Comparison of ENCODE assay signal across 8 cellular contexts in the genomic region with DNA sequence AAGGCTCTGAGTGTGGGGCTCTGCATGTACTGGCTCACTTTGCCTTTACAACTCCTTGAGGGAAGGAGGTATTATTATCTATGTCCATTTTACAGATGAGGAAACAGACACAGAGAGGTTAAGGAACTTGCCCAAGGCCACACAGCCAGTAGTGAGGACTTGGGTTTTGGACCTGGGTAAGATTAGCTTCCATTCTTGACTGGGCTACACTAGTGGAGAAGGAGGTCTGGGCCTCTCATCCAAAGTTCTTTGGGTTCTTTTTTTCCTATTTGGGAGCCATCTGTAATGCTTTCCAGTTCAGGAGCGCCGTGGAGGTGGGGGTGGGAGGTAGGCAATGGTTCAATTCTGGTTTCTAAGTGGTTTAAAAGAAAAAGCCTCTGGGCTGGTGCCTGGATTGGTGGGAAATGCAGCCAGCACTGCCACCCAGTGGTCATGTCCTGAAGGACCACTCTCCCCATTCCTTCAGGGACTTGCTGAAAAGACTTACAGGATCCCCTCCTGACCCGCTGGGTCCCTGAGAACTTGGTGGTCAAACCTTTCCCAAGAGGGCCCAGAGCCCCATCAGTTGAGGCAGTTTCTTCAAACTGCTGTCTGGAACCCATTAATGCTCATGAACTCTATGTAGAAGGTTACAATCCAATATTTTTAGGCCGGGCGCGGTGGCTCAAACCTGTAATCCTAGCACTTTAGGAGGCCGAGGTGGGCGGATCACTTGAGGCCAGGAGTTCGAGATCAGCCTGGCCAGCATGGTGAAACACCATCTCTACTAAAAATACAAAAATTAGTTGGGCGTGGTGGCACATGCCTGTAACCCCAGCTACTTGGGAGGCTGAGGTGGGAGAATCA. TPM values are rescaled to one million over a fixed set of nuclear protein-coding genes. Genes with fewer than 3 reads are reported as not detected.
A peak's percentile ranks its signal among the peaks of the same experiment; 100 is the strongest.
DNase-seq lines count a peak whose midpoint lies in the region; ATAC-seq and TF ChIP-seq lines count a peak whose summit lies in the region.

No MANE protein-coding gene starts in this region.

- peaks cover 0 to 2% (median 0%) of the 10 kb centered on the region in 8 donors for H3K9me3 Mint-ChIP-seq in CD4-positive, alpha-beta memory T cell
- H3K9me3 Mint-ChIP-seq in activated T-helper 17 cell treated with anti-CD3 and anti-CD28 coated beads, Interleukin-2, amount 50 U/mL, for 72 hours, result no peaks in the 10 kb centered on the region

- POLR2A ChIA-PET in CD4-positive, alpha-beta memory T cell (lab: Charles Lee; ENCODE audit: partially characterized antibody), result interaction anchor here (0.7 kb wide), 1 partner anchor 50 kb away, joined by 4 read pairs; no protein-coding TSS in a partner anchor

- no peak overlapping the region for H3K27ac ChIP-seq in CD4-positive, alpha-beta memory T cell (ENCODE audit: low read depth, low read length)
- H3K27ac ChIP-seq in foreskin keratinocyte, result no peak overlapping the region

- H3K4me1 ChIP-seq in CD4-positive, alpha-beta memory T cell (ENCODE audit: insufficient read depth, low read length), result no peaks in the 10 kb centered on the region
- H3K4me1 ChIP-seq in foreskin keratinocyte, result peaks cover 5% of the 10 kb centered on the region

- H3K27me3 ChIP-seq in CD4-positive, alpha-beta memory T cell (ENCODE audit: insufficient read depth, low read length), result no peaks in the 10 kb centered on the region
- no peaks in the 10 kb centered on the region for H3K27me3 ChIP-seq in foreskin keratinocyte

- peaks cover 8 to 14% of the 10 kb centered on the region in 2 donors for H3K27me3 Mint-ChIP-seq in CD4-positive, alpha-beta memory T cell
- H3K27me3 Mint-ChIP-seq in activated T-helper 17 cell treated with anti-CD3 and anti-CD28 coated beads, Interleukin-2, amount 50 U/mL, for 72 hours, result peaks cover 11% of the 10 kb centered on the region

- intact Hi-C loops in CD4-positive, alpha-beta memory T cell (cut with micrococcal nuclease), result loop anchor here (1.0 kb wide), 3 partner anchors 14 to 170 kb away; no protein-coding TSS in a partner anchor

- H3K36me3 Mint-ChIP-seq in CD4-positive, alpha-beta memory T cell, result no peaks in the 10 kb centered on the region
- no peaks in the 10 kb centered on the region for H3K36me3 Mint-ChIP-seq in activated T-helper 17 cell treated with anti-CD3 and anti-CD28 coated beads, Interleukin-2, amount 50 U/mL, for 72 hours (ENCODE audit: low read depth)

- H3K4me1 Mint-ChIP-seq in CD4-positive, alpha-beta memory T cell, result no peaks in the 10 kb centered on the region
- H3K4me1 Mint-ChIP-seq in activated T-helper 17 cell treated with anti-CD3 and anti-CD28 coated beads, Interleukin-2, amount 50 U/mL, for 72 hours, result no peaks in the 10 kb centered on the region

- H3K27ac Mint-ChIP-seq in CD4-positive, alpha-beta memory T cell, result no peak overlapping the region
- H3K27ac Mint-ChIP-seq in activated T-helper 17 cell treated with anti-CD3 and anti-CD28 coated beads, Interleukin-2, amount 50 U/mL, for 72 hours, result no peak overlapping the region

- no peak overlapping the region for H3K4me3 ChIP-seq in CD4-positive, alpha-beta memory T cell (ENCODE audit: low read length in 2 of 2)

- DNase-seq in CD4-positive, alpha-beta memory T cell, result peak in 4 of 5 donors; percentile 54 to 59 (median 57)
- peak; percentile 65 for DNase-seq in GM19240 (ENCODE audit: insufficient read length, low spot score)
- DNase-seq in HPDE6-E6E7 (ENCODE audit: extremely low spot score), result peak; percentile 77
- peak; percentile 73 for DNase-seq in RKO (ENCODE audit: low spot score)
- DNase-seq in foreskin keratinocyte, result peak in 1 of 2 donors; percentile 44
- DNase-seq in occipital lobe (lab: John Stamatoyannopoulos, UW), result peak; percentile 24
- peak; percentile 72 for DNase-seq in ureter (ENCODE audit: low spot score)

- CTCF ChIA-PET in CD4-positive, alpha-beta memory T cell (lab: Charles Lee; ENCODE audit: partially characterized antibody), result interaction anchor here (0.7 to 3.4 kb wide), 8 partner anchors 13 to 394 kb away, joined by 3 to 48 read pairs (median 4); no protein-coding TSS in a partner anchor

- H3K36me3 ChIP-seq in CD4-positive, alpha-beta memory T cell (ENCODE audit: insufficient read depth, low read length), result no peaks in the 10 kb centered on the region

- ATAC-seq in activated T-helper 17 cell treated with anti-CD3 and anti-CD28 coated beads, Interleukin-2, amount 50 U/mL, for 72 hours (replicated peaks), result peak; percentile 89
- ATAC-seq in foreskin keratinocyte, result peak; percentile 74

- H3K9me3 ChIP-seq in CD4-positive, alpha-beta memory T cell (ENCODE audit: control insufficient read depth in 1 of 2, low read length in 2 of 2), result no peaks in the 10 kb centered on the region

- H3K4me3 Mint-ChIP-seq in CD4-positive, alpha-beta memory T cell, result no peak overlapping the region
- H3K4me3 Mint-ChIP-seq in activated T-helper 17 cell treated with anti-CD3 and anti-CD28 coated beads, Interleukin-2, amount 50 U/mL, for 72 hours, result no peak overlapping the region

- TF ChIP-seq CTCF in foreskin keratinocyte (conservative IDR thresholded peaks at IDR 0.05), result peak; percentile 89

RNA-seq across cellular contexts. Expression of a gene that starts 38.6 kb away (rescaled TPM):
- not detected for total RNA-seq in CD4-positive, alpha-beta memory T cell
- polyA plus RNA-seq in CD4-positive, alpha-beta memory T cell, result not detected
- not detected for total RNA-seq in activated T-helper 17 cell treated with anti-CD3 and anti-CD28 coated beads, Interleukin-2, amount 50 U/mL, for 72 hours
- total RNA-seq in foreskin keratinocyte (not detected in 2 replicates), occipital lobe (not detected), ureter (not detected)
- polyA plus RNA-seq in foreskin keratinocyte, result not detected in 2 replicates

RNA-seq across cellular contexts. Expression of a gene that starts 50.3 kb away (rescaled TPM):
- total RNA-seq in CD4-positive, alpha-beta memory T cell, result 10 to 100 TPM; 38.4 to 38.9 TPM
- 10 to 100 TPM; 21.3 to 23.5 TPM for polyA plus RNA-seq in CD4-positive, alpha-beta memory T cell
- 10 to 100 TPM; 36.5 to 37.6 TPM for total RNA-seq in activated T-helper 17 cell treated with anti-CD3 and anti-CD28 coated beads, Interleukin-2, amount 50 U/mL, for 72 hours
- total RNA-seq in foreskin keratinocyte (35.2 and 35.9 TPM in 2 replicates), occipital lobe (20.0 TPM), ureter (36.3 TPM)
- polyA plus RNA-seq in foreskin keratinocyte, result 31.6 and 34.4 TPM in 2 replicates

RNA-seq across cellular contexts. Expression of a gene that starts 51.0 kb away (rescaled TPM):
- 10 to 100 TPM; 10.9 to 12.8 TPM for total RNA-seq in CD4-positive, alpha-beta memory T cell
- 10 to 100 TPM in 1 of 2 donors, 1 to 10 TPM in 1; 6.4 to 11.6 TPM for polyA plus RNA-seq in CD4-positive, alpha-beta memory T cell
- total RNA-seq in activated T-helper 17 cell treated with anti-CD3 and anti-CD28 coated beads, Interleukin-2, amount 50 U/mL, for 72 hours, result 10 to 100 TPM; 15.5 to 29.9 TPM
- total RNA-seq in foreskin keratinocyte (32.5 and 39.2 TPM in 2 replicates), occipital lobe (7.5 TPM), ureter (26.1 TPM)
- polyA plus RNA-seq in foreskin keratinocyte, result 27.5 and 31.2 TPM in 2 replicates
